Comparison of ENCODE assay signal across 8 cellular contexts in the genomic region with DNA sequence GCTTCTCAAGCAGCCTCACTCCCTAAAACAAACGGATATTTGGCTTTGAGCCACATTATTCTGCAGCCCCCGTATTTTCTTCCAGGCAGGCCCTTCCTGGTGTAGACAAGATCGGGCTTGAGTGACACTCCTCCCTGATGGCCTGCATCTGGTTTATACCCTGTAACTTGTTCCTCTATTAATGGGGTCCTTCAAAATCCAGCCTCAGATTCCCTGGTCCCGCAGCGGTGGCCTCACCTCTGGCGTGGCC. TPM values are rescaled to one million over a fixed set of nuclear protein-coding genes. Genes with fewer than 3 reads are reported as not detected.
DNase-seq lines count a peak whose midpoint lies in the region; ATAC-seq, FAIRE-seq and TF ChIP-seq lines count a peak whose summit lies in the region.

No MANE protein-coding gene starts in this region.

- H3K4me1 Mint-ChIP-seq in activated naive CD4-positive, alpha-beta T cell treated with anti-CD3 and anti-CD28 coated beads, Interleukin-2, amount 50 U/mL, for 24 hours = peaks cover 54% of the 10 kb centered on the region
- peaks cover 35% of the 10 kb centered on the region for H3K4me1 Mint-ChIP-seq in type B pancreatic cell (ENCODE audit: unreplicated experiment)

- TF ChIP-seq EP300 in GM12878 (IDR thresholded peaks at IDR 0.05; ENCODE audit: borderline replicate concordance in 1 of 2, control insufficient read depth in 1 of 2, low read depth in 2 of 2, low read length in 2 of 2) = no peak

- RAD21 ChIA-PET in GM12878 (lab: Charles Lee; ENCODE audit: unreplicated experiment) = interaction anchor here (0.7 to 1.7 kb wide), 5 partner anchors 24 to 212 kb away, joined by 3 to 8 read pairs (median 4); no protein-coding TSS in a partner anchor

- H3K27ac Mint-ChIP-seq in activated naive CD4-positive, alpha-beta T cell treated with anti-CD3 and anti-CD28 coated beads, Interleukin-2, amount 50 U/mL, for 24 hours = peak overlapping the region; percentile 71
- peak overlapping the region; percentile 98 for H3K27ac Mint-ChIP-seq in type B pancreatic cell

- H4K20me1 ChIP-seq in GM12878 (ENCODE audit: control insufficient read depth, insufficient read depth) = no peaks in the 10 kb centered on the region

- H3K9me3 Mint-ChIP-seq in activated naive CD4-positive, alpha-beta T cell treated with anti-CD3 and anti-CD28 coated beads, Interleukin-2, amount 50 U/mL, for 24 hours = no peaks in the 10 kb centered on the region
- no peaks in the 10 kb centered on the region for H3K9me3 Mint-ChIP-seq in type B pancreatic cell

- no peaks in the 10 kb centered on the region for H3K27me3 ChIP-seq in GM12878 (replicated peaks in 1 of 2; ENCODE audit: control insufficient read depth in 2 of 2, insufficient read depth in 2 of 2, low read length in 1 of 2)
- no peaks in the 10 kb centered on the region for H3K27me3 ChIP-seq in lower lobe of right lung (ENCODE audit: low read depth)

- SMC1A ChIA-PET in GM12878 (lab: Charles Lee; ENCODE audit: uncharacterized antibody, unreplicated experiment) = interaction anchor here (1.5 to 4.1 kb wide), 3 partner anchors 11 to 27 kb away, joined by 4 to 46 read pairs (median 10); partner anchors contain the start of genes C6orf52, PAK1IP1 and TMEM14B

- no peak for FAIRE-seq in GM12878 (lab: Jason Lieb, UNC)

- H3K9me3 ChIP-seq in GM12878 (replicated peaks; ENCODE audit: control insufficient read depth, insufficient read depth, low read length) (peaks cover 12% of the 10 kb centered on the region), lower lobe of right lung (no peaks in the 10 kb centered on the region)

- H3K4me3 ChIP-seq in GM12878 = peak overlapping the region; percentile 97
- H3K4me3 ChIP-seq in lower lobe of right lung = peak overlapping the region; percentile 83

- H3K36me3 ChIP-seq in GM12878 (ENCODE audit: control insufficient read depth in 2 of 2, insufficient read depth in 2 of 2, low read length in 1 of 2) = no peaks in the 10 kb centered on the region; a peak in 1 of 4 replicates
- H3K36me3 ChIP-seq in lower lobe of right lung = peaks cover 13% of the 10 kb centered on the region

- no peaks in the 10 kb centered on the region for H3K27me3 Mint-ChIP-seq in activated naive CD4-positive, alpha-beta T cell treated with anti-CD3 and anti-CD28 coated beads, Interleukin-2, amount 50 U/mL, for 24 hours
- no peaks in the 10 kb centered on the region for H3K27me3 Mint-ChIP-seq in type B pancreatic cell

- intact Hi-C loops in GM12878 (cut with micrococcal nuclease; ENCODE audit: unreplicated experiment) = loop anchor here (1.0 to 10.0 kb wide), 2 partner anchors 28 to 188 kb away; partner anchors contain the start of genes C6orf52 and PAK1IP1
- intact Hi-C loops in lower lobe of right lung (cut with DNase I) = no loop called here
- intact Hi-C loops in sciatic nerve (cut with DNase I) = no loop called here

- H3K4me2 ChIP-seq in GM12878 (ENCODE audit: control insufficient read depth, insufficient read depth) = peak overlapping the region; percentile 43

- H3K4me1 ChIP-seq in GM12878 (ENCODE audit: control insufficient read depth, insufficient read depth, low read length) = peaks cover 4% of the 10 kb centered on the region
- H3K4me1 ChIP-seq in lower lobe of right lung = peaks cover 25% of the 10 kb centered on the region

- peaks cover 13% of the 10 kb centered on the region for H3K79me2 ChIP-seq in GM12878 (ENCODE audit: control insufficient read depth, insufficient read depth, low read length)

- no peak for TF ChIP-seq POLR2A in GM12878 (IDR thresholded peaks at IDR 0.05; ENCODE audit: low read depth, low read length)

- TF ChIP-seq CTCF in GM12878 (IDR thresholded peaks at IDR 0.05 in 2 of 3, conservative IDR thresholded peaks at IDR 0.05 in 1 of 3; ENCODE audit: control insufficient read depth in 2 of 3, extremely low read depth in 1 of 3, insufficient read depth in 1 of 3, low read depth in 3 of 3, low read length in 3 of 3) (no peak), lower lobe of right lung (IDR thresholded peaks at IDR 0.05) (no peak), type B pancreatic cell (conservative IDR thresholded peaks at IDR 0.05) (no peak)

- peak overlapping the region; percentile 70 for H3K9ac ChIP-seq in GM12878 (ENCODE audit: control insufficient read depth, insufficient read depth, low read length)

- DNase-seq in activated naive CD4-positive, alpha-beta T cell treated with Interleukin-2 at 50 U/mL for 16 hours = no peak
- no peak for DNase-seq in GM12878 (ENCODE audit: low read depth, low spot score)
- DNase-seq in lower lobe of right lung = no peak
- no peak for DNase-seq in type B pancreatic cell (ENCODE audit: extremely low spot score, unreplicated experiment)
- no peak for DNase-seq in sciatic nerve (ENCODE audit: low spot score)

- in situ Hi-C loops in GM12878 (cut with MboI) = no loop called here

- 0% methylated on average over 6 of the region's 6 CpGs for WGBS in GM12878 (ENCODE audit: insufficient coverage, insufficient replicate concordance, low lambda C conversion rate, missing lambda C conversion rate)

- POLR2A ChIA-PET in GM12878 (lab: Charles Lee) = interaction anchor here (1.2 to 6.0 kb wide), 3 partner anchors 25 to 35 kb away, joined by 3 to 40 read pairs (median 32); partner anchors contain the start of genes C6orf52, PAK1IP1 and TMEM14B

- peaks cover 2% of the 10 kb centered on the region for H3K36me3 Mint-ChIP-seq in activated naive CD4-positive, alpha-beta T cell treated with anti-CD3 and anti-CD28 coated beads, Interleukin-2, amount 50 U/mL, for 24 hours
- H3K36me3 Mint-ChIP-seq in type B pancreatic cell = peaks cover 11% of the 10 kb centered on the region

- peak overlapping the region; percentile 81 for H2AFZ ChIP-seq in GM12878 (ENCODE audit: control insufficient read depth, low read depth, low read length)

- CTCF ChIA-PET in GM12878 (lab: Yijun Ruan, JAX) = interaction anchor here (0.9 to 2.1 kb wide), 4 partner anchors 25 to 214 kb away, joined by 3 to 11 read pairs (median 4); partner anchors contain the start of gene TMEM14B

- TF ChIP-seq RAD21 in GM12878 (IDR thresholded peaks at IDR 0.05; ENCODE audit: insufficient read depth, low read depth, low read length) = no peak

- BruUV-seq in GM12878 (replicated peaks; lab: Mats Ljungman, UMichigan) = no TSS peak

- ATAC-seq in GM12878 = no peak
- ATAC-seq in lower lobe of right lung = no peak
- no peak for ATAC-seq in GM18867 (IDR thresholded peaks at IDR 0.05; ENCODE audit: unreplicated experiment)
- ATAC-seq in HG02610 (IDR thresholded peaks at IDR 0.05; ENCODE audit: unreplicated experiment) = no peak
- ATAC-seq in sciatic nerve = no peak

- H3K27ac ChIP-seq in GM12878 (ENCODE audit: control insufficient read depth, insufficient read depth) = peak overlapping the region; percentile 44
- peak overlapping the region; percentile 89 for H3K27ac ChIP-seq in lower lobe of right lung

- H3K4me3 Mint-ChIP-seq in activated naive CD4-positive, alpha-beta T cell treated with anti-CD3 and anti-CD28 coated beads, Interleukin-2, amount 50 U/mL, for 24 hours = peak overlapping the region; percentile 96
- H3K4me3 Mint-ChIP-seq in type B pancreatic cell = peak overlapping the region; percentile 98

RNA-seq across cellular contexts. Expression of gene TMEM14C, which starts 0.4 kb away (rescaled TPM):
- total RNA-seq in GM12878 (2013; cell fraction: nucleolus; rRNA removed) = 22.0 and 23.0 TPM in 2 replicates
- total RNA-seq in GM12878 (2014; rRNA removed) (72.9 and 80.4 TPM in 2 replicates), GM12878 (2014; rRNA removed; fragmentation: Illumina TruSeq; extraction: Trizol) (66.0 and 71.7 TPM in 2 replicates), GM12878 (2021) (67.1 and 75.1 TPM in 2 replicates), lower lobe of right lung (81.9 TPM), type B pancreatic cell (ENCODE audit: low replicate concordance) (87.5 and 103 TPM in 2 replicates), sciatic nerve (79.5 TPM)
- polyA plus RNA-seq in GM12878 (2011; ENCODE audit: low read depth) = 46.9 TPM
- polyA plus RNA-seq in GM12878 (2011; rRNA removed) (164 and 234 TPM in 2 replicates), GM12878 (2014; fragmentation: Illumina TruSeq; extraction: Trizol) (87.2 and 98.3 TPM in 2 replicates), GM12878 (2014; fragmentation: Nextera tagmentation; extraction: Ambion mirVana) (100 to 1,000 TPM; 169 to 224 TPM), GM12878 (2014; rRNA removed) (77.9 and 103 TPM in 2 replicates), GM12878 (2016; fragmentation: Nextera tagmentation; extraction: Ambion mirVana) (100 to 1,000 TPM; 199 to 207 TPM)
- polyA plus RNA-seq in GM12878 (2011; cell fraction: cytosol; rRNA removed) = 110 and 136 TPM in 2 replicates
- 45.1 and 54.4 TPM in 2 replicates for polyA plus RNA-seq in GM12878 (2011; cell fraction: nucleus; rRNA removed)
- 70.4 and 82.2 TPM in 2 replicates for polyA plus RNA-seq in GM12878 (2012)
- polyA minus RNA-seq in GM12878 (2011; rRNA and poly(A)+ RNA removed) = 45.9 and 50.8 TPM in 2 replicates
- polyA minus RNA-seq in GM12878 (2011; cell fraction: cytosol; rRNA and poly(A)+ RNA removed) = 11.9 and 16.0 TPM in 2 replicates
- polyA minus RNA-seq in GM12878 (2011; cell fraction: nucleus; rRNA and poly(A)+ RNA removed) = 6.8 and 11.4 TPM in 2 replicates

RNA-seq across cellular contexts. Expression of gene TMEM14B, which starts 25.1 kb away (rescaled TPM):
- 74.8 and 87.1 TPM in 2 replicates for total RNA-seq in GM12878 (2013; cell fraction: nucleolus; rRNA removed)
- total RNA-seq in GM12878 (2014; rRNA removed) (88.5 and 97.1 TPM in 2 replicates), GM12878 (2014; rRNA removed; fragmentation: Illumina TruSeq; extraction: Trizol) (93.2 and 94.0 TPM in 2 replicates), GM12878 (2021) (80.5 and 90.0 TPM in 2 replicates), lower lobe of right lung (61.0 TPM), type B pancreatic cell (ENCODE audit: low replicate concordance) (68.1 and 75.6 TPM in 2 replicates), sciatic nerve (58.9 TPM)
- 45.5 TPM for polyA plus RNA-seq in GM12878 (2011; ENCODE audit: low read depth)
- polyA plus RNA-seq in GM12878 (2011; rRNA removed) (167 and 257 TPM in 2 replicates), GM12878 (2014; fragmentation: Illumina TruSeq; extraction: Trizol) (95.9 and 117 TPM in 2 replicates), GM12878 (2014; fragmentation: Nextera tagmentation; extraction: Ambion mirVana) (100 to 1,000 TPM; 366 to 399 TPM), GM12878 (2014; rRNA removed) (91.6 and 105 TPM in 2 replicates), GM12878 (2016; fragmentation: Nextera tagmentation; extraction: Ambion mirVana) (100 to 1,000 TPM; 292 to 297 TPM)
- 72.8 and 77.4 TPM in 2 replicates for polyA plus RNA-seq in GM12878 (2011; cell fraction: cytosol; rRNA removed)
- 48.1 and 50.6 TPM in 2 replicates for polyA plus RNA-seq in GM12878 (2011; cell fraction: nucleus; rRNA removed)
- 79.0 and 79.3 TPM in 2 replicates for polyA plus RNA-seq in GM12878 (2012)
- polyA minus RNA-seq in GM12878 (2011; rRNA and poly(A)+ RNA removed) = 60.1 and 64.4 TPM in 2 replicates
- 15.1 and 19.8 TPM in 2 replicates for polyA minus RNA-seq in GM12878 (2011; cell fraction: cytosol; rRNA and poly(A)+ RNA removed)
- polyA minus RNA-seq in GM12878 (2011; cell fraction: nucleus; rRNA and poly(A)+ RNA removed) = 35.1 and 44.6 TPM in 2 replicates

RNA-seq across cellular contexts. Expression of gene PAK1IP1, which starts 27.7 kb away (rescaled TPM):
- 5.1 and 5.6 TPM in 2 replicates for total RNA-seq in GM12878 (2013; cell fraction: nucleolus; rRNA removed)
- total RNA-seq in GM12878 (2014; rRNA removed) = 26.3 and 27.4 TPM in 2 replicates
- total RNA-seq in GM12878 (2014; rRNA removed; fragmentation: Illumina TruSeq; extraction: Trizol) = 43.8 and 44.1 TPM in 2 replicates
- 25.9 and 26.0 TPM in 2 replicates for total RNA-seq in GM12878 (2021)
- 8.0 TPM for polyA plus RNA-seq in GM12878 (2011; ENCODE audit: low read depth)
- polyA plus RNA-seq in GM12878 (2011; rRNA removed) = 36.6 and 46.4 TPM in 2 replicates
- 17.3 and 19.7 TPM in 2 replicates for polyA plus RNA-seq in GM12878 (2011; cell fraction: cytosol; rRNA removed)
- 12.8 and 16.3 TPM in 2 replicates for polyA plus RNA-seq in GM12878 (2011; cell fraction: nucleus; rRNA removed)
- 13.2 and 16.3 TPM in 2 replicates for polyA plus RNA-seq in GM12878 (2012)
- polyA plus RNA-seq in GM12878 (2014; fragmentation: Illumina TruSeq; extraction: Trizol) = 51.4 and 58.8 TPM in 2 replicates
- polyA plus RNA-seq in GM12878 (2014; fragmentation: Nextera tagmentation; extraction: Ambion mirVana) = 10 to 100 TPM; 86.1 to 98.5 TPM
- 23.3 and 26.2 TPM in 2 replicates for polyA plus RNA-seq in GM12878 (2014; rRNA removed)
- polyA plus RNA-seq in GM12878 (2016; fragmentation: Nextera tagmentation; extraction: Ambion mirVana) = 10 to 100 TPM; 71.0 to 73.0 TPM
- 10.4 and 17.6 TPM in 2 replicates for polyA minus RNA-seq in GM12878 (2011; rRNA and poly(A)+ RNA removed)
- 6.4 and 6.7 TPM in 2 replicates for polyA minus RNA-seq in GM12878 (2011; cell fraction: cytosol; rRNA and poly(A)+ RNA removed)
- polyA minus RNA-seq in GM12878 (2011; cell fraction: nucleus; rRNA and poly(A)+ RNA removed) = 4.5 and 6.1 TPM in 2 replicates
- 9.5 TPM for total RNA-seq in lower lobe of right lung
- total RNA-seq in type B pancreatic cell (ENCODE audit: low replicate concordance) = 15.4 and 16.4 TPM in 2 replicates
- 12.3 TPM for total RNA-seq in sciatic nerve

RNA-seq across cellular contexts. Expression of gene C6orf52, which starts 28.1 kb away (rescaled TPM):
- not detected in 2 replicates for total RNA-seq in GM12878 (2013; cell fraction: nucleolus; rRNA removed)
- 2.7 and 3.3 TPM in 2 replicates for total RNA-seq in GM12878 (2014; rRNA removed)
- total RNA-seq in GM12878 (2014; rRNA removed; fragmentation: Illumina TruSeq; extraction: Trizol) = 2.8 and 4.1 TPM in 2 replicates
- 3.0 and 3.2 TPM in 2 replicates for total RNA-seq in GM12878 (2021)
- 4.5 TPM for polyA plus RNA-seq in GM12878 (2011; ENCODE audit: low read depth)
- polyA plus RNA-seq in GM12878 (2011; rRNA removed) = 5.5 and 6.0 TPM in 2 replicates
- polyA plus RNA-seq in GM12878 (2011; cell fraction: cytosol; rRNA removed) = 6.3 and 7.9 TPM in 2 replicates
- polyA plus RNA-seq in GM12878 (2011; cell fraction: nucleus; rRNA removed) = 3.1 and 3.3 TPM in 2 replicates
- polyA plus RNA-seq in GM12878 (2012) = 0.83 and 1.9 TPM in 2 replicates
- polyA plus RNA-seq in GM12878 (2014; fragmentation: Illumina TruSeq; extraction: Trizol) = 4.3 and 5.7 TPM in 2 replicates
- 10 to 100 TPM; 13.1 to 15.1 TPM for polyA plus RNA-seq in GM12878 (2014; fragmentation: Nextera tagmentation; extraction: Ambion mirVana)
- polyA plus RNA-seq in GM12878 (2014; rRNA removed) = 1.7 and 2.9 TPM in 2 replicates
- 1 to 10 TPM; 7.4 to 9.3 TPM for polyA plus RNA-seq in GM12878 (2016; fragmentation: Nextera tagmentation; extraction: Ambion mirVana)
- polyA minus RNA-seq in GM12878 (2011; rRNA and poly(A)+ RNA removed) = 3.0 TPM in 2 replicates
- polyA minus RNA-seq in GM12878 (2011; cell fraction: cytosol; rRNA and poly(A)+ RNA removed) = not detected in 2 replicates
- polyA minus RNA-seq in GM12878 (2011; cell fraction: nucleus; rRNA and poly(A)+ RNA removed) = 1.1 TPM in 1 of 2 replicates, not detected in the other
- total RNA-seq in lower lobe of right lung = 1.3 TPM
- total RNA-seq in type B pancreatic cell (ENCODE audit: low replicate concordance) = 3.5 and 3.7 TPM in 2 replicates
- total RNA-seq in sciatic nerve = 1.1 TPM
